ENCODE assay signal across 9 cellular contexts in genomic region chr11:111871693-111872161, GRCh38. TPM values are rescaled to one million over a fixed set of nuclear protein-coding genes. Genes with fewer than 3 reads are reported as not detected.
A peak's percentile ranks its signal among the peaks of the same experiment; 100 is the strongest.
DNase-seq lines count a peak whose midpoint lies in the region; ATAC-seq and TF ChIP-seq lines count a peak whose summit lies in the region.
"Had no signal": no experiment of that assay in that cellular context is flagged by ENCODE, and none has a peak within 500 bp of the region (broad histone marks: within the 10 kb centered on the region; RNA-seq: fewer than 3 reads in every experiment).

No MANE protein-coding gene starts in this region.

- H3K27me3 ChIP-seq in right atrium auricular region, result no peaks in the 10 kb centered on the region
- no peaks in the 10 kb centered on the region for H3K27me3 ChIP-seq in skeletal muscle tissue (ENCODE audit: control insufficient read depth in 3 of 3, insufficient read depth in 3 of 3, low read length in 3 of 3)

- H3K4me3 Mint-ChIP-seq in activated CD8-positive, alpha-beta memory T cell treated with anti-CD3 and anti-CD28 coated beads, Interleukin-2, amount 10 ng/mL, durations not matched to agents 7 days and 5 days, result peak overlapping the region; percentile 89

- CTCF ChIA-PET in activated CD8-positive, alpha-beta memory T cell treated with anti-CD3 and anti-CD28 coated beads, Interleukin-2, amount 10 ng/mL, durations not matched to agents 7 days and 5 days (lab: Charles Lee), result interaction anchor here (0.6 to 2.3 kb wide), 12 partner anchors 8 to 285 kb away, joined by 3 to 10 read pairs (median 4); no protein-coding TSS in a partner anchor

- H3K9ac ChIP-seq in skeletal muscle tissue (ENCODE audit: low read depth in 1 of 3, low read length in 3 of 3), result peak overlapping the region; percentile 69 to 89 (median 87)

- TF ChIP-seq CTCF in WI38 (IDR thresholded peaks at IDR 0.05; ENCODE audit: low read depth, low read length) (no peak), right atrium auricular region (IDR thresholded peaks at IDR 0.05) (no peak)

- H3K36me3 ChIP-seq in right atrium auricular region (peaks cover under 1% of the 10 kb centered on the region), skeletal muscle tissue (ENCODE audit: control insufficient read depth in 3 of 3, insufficient read depth in 3 of 3, low read length in 3 of 3) (peaks cover 10 to 30% (median 12%) of the 10 kb centered on the region in 3 donors)

- H3K27ac ChIP-seq in right atrium auricular region (peak overlapping the region; percentile 91 to 94), skeletal muscle tissue (ENCODE audit: low read depth, low read length) (peak overlapping the region; percentile 77)

- no peak for ATAC-seq in activated CD8-positive, alpha-beta memory T cell treated with anti-CD3 and anti-CD28 coated beads, Interleukin-2, amount 10 ng/mL, durations not matched to agents 7 days and 5 days
- no peak for ATAC-seq in HG03196 (IDR thresholded peaks at IDR 0.05; ENCODE audit: unreplicated experiment)
- no peak for ATAC-seq in GM21360 (IDR thresholded peaks at IDR 0.05; ENCODE audit: unreplicated experiment)

- no peaks in the 10 kb centered on the region for H3K9me3 Mint-ChIP-seq in activated CD8-positive, alpha-beta memory T cell treated with anti-CD3 and anti-CD28 coated beads, Interleukin-2, amount 10 ng/mL, durations not matched to agents 7 days and 5 days (ENCODE audit: low read depth)

- H3K9me3 ChIP-seq in right atrium auricular region (no peaks in the 10 kb centered on the region), skeletal muscle tissue (ENCODE audit: control insufficient read depth in 3 of 3, low read length in 3 of 3) (no peaks in the 10 kb centered on the region)

- peaks cover 30% of the 10 kb centered on the region for H3K4me1 Mint-ChIP-seq in activated CD8-positive, alpha-beta memory T cell treated with anti-CD3 and anti-CD28 coated beads, Interleukin-2, amount 10 ng/mL, durations not matched to agents 7 days and 5 days

- peaks cover 23% of the 10 kb centered on the region for H3K36me3 Mint-ChIP-seq in activated CD8-positive, alpha-beta memory T cell treated with anti-CD3 and anti-CD28 coated beads, Interleukin-2, amount 10 ng/mL, durations not matched to agents 7 days and 5 days

- H3K27me3 Mint-ChIP-seq in activated CD8-positive, alpha-beta memory T cell treated with anti-CD3 and anti-CD28 coated beads, Interleukin-2, amount 10 ng/mL, durations not matched to agents 7 days and 5 days, result no peaks in the 10 kb centered on the region

- DNase-seq in activated CD8-positive, alpha-beta memory T cell treated with anti-CD3 and anti-CD28 coated beads, Interleukin-2, amount 10 ng/mL, durations not matched to agents 7 days and 5 days, result no peak
- no peak for DNase-seq in activated CD8-positive, alpha-beta memory T cell treated with anti-CD3 and anti-CD28 coated beads, Interleukin-2, amount 50 U/mL, for 48 hours
- DNase-seq in right atrium auricular region (ENCODE audit: low spot score) (no peak), NCI-H1930 (lab: John Stamatoyannopoulos, UW) (no peak)

- H3K4me3 ChIP-seq in WI38 (ENCODE audit: low read depth, low read length), result peak overlapping the region; percentile 87
- H3K4me3 ChIP-seq in right atrium auricular region, result peak overlapping the region; percentile 81 to 94
- H3K4me3 ChIP-seq in skeletal muscle tissue (ENCODE audit: low read length in 3 of 3), result peak overlapping the region; percentile 80 to 93 (median 89)

- peak overlapping the region; percentile 88 for H3K27ac Mint-ChIP-seq in activated CD8-positive, alpha-beta memory T cell treated with anti-CD3 and anti-CD28 coated beads, Interleukin-2, amount 10 ng/mL, durations not matched to agents 7 days and 5 days

- H3K4me1 ChIP-seq in right atrium auricular region (peaks cover 0 to 6% of the 10 kb centered on the region in 2 donors), skeletal muscle tissue (ENCODE audit: control insufficient read depth in 3 of 3, insufficient read depth in 3 of 3, low read length in 3 of 3) (peaks cover 6 to 12% (median 10%) of the 10 kb centered on the region in 3 donors)

RNA-seq across cellular contexts. Expression of gene ALG9, which starts 0.3 kb away (rescaled TPM):
- total RNA-seq in activated CD8-positive, alpha-beta memory T cell treated with anti-CD3 and anti-CD28 coated beads, Interleukin-2, amount 10 ng/mL, durations not matched to agents 7 days and 5 days, result 10 to 100 TPM; 23.2 to 27.3 TPM
- total RNA-seq in right atrium auricular region, result 10 to 100 TPM; 22.2 to 32.4 TPM
- 44.4 TPM for total RNA-seq in skeletal muscle tissue

RNA-seq across cellular contexts. Expression of gene FDXACB1, which starts 7.2 kb away (rescaled TPM):
- total RNA-seq in activated CD8-positive, alpha-beta memory T cell treated with anti-CD3 and anti-CD28 coated beads, Interleukin-2, amount 10 ng/mL, durations not matched to agents 7 days and 5 days, result 1 to 10 TPM; 4.7 to 7.1 TPM
- 1 to 10 TPM in 1 of 2 donors, under 1 TPM in 1; 0.90 to 2.0 TPM for total RNA-seq in right atrium auricular region
- 2.1 TPM for total RNA-seq in skeletal muscle tissue

RNA-seq across cellular contexts. Expression of gene CFAP68, which starts 7.6 kb away (rescaled TPM):
- 10 to 100 TPM; 16.4 to 20.4 TPM for total RNA-seq in activated CD8-positive, alpha-beta memory T cell treated with anti-CD3 and anti-CD28 coated beads, Interleukin-2, amount 10 ng/mL, durations not matched to agents 7 days and 5 days
- total RNA-seq in right atrium auricular region (10 to 100 TPM; 27.7 to 40.9 TPM), skeletal muscle tissue (6.8 TPM)

RNA-seq across cellular contexts. Expression of gene CRYAB, which starts 39.8 kb away (rescaled TPM):
- total RNA-seq in activated CD8-positive, alpha-beta memory T cell treated with anti-CD3 and anti-CD28 coated beads, Interleukin-2, amount 10 ng/mL, durations not matched to agents 7 days and 5 days, result not detected
- total RNA-seq in right atrium auricular region, result 1,000 to 10,000 TPM; 2,961 to 3,608 TPM
- total RNA-seq in skeletal muscle tissue, result 37.6 TPM

RNA-seq across cellular contexts. Expression of gene HSPB2, which starts 40.8 kb away (rescaled TPM):
- not detected for total RNA-seq in activated CD8-positive, alpha-beta memory T cell treated with anti-CD3 and anti-CD28 coated beads, Interleukin-2, amount 10 ng/mL, durations not matched to agents 7 days and 5 days
- total RNA-seq in right atrium auricular region (10 to 100 TPM in 1 of 2 donors, 1 to 10 TPM in 1; 5.5 to 13.0 TPM), skeletal muscle tissue (16.7 TPM)
- total RNA-seq: glomerular endothelial cell had no signal
